13 cellular contexts compared by ENCODE assay signal in genomic region chr15:69996842-69997478, GRCh38.
DNase-seq lines count a peak whose midpoint lies in the region; ATAC-seq and TF ChIP-seq lines count a peak whose summit lies in the region.
"Had no signal": no experiment of that assay in that cellular context is flagged by ENCODE, and none has a peak within 500 bp of the region (broad histone marks: within the 10 kb centered on the region; RNA-seq: fewer than 3 reads in every experiment).

No MANE protein-coding gene starts in this region.

- H3K9me3 ChIP-seq in T-helper 17 cell (ENCODE audit: control insufficient read depth, low read length, poor library complexity, severe bottlenecking) = no peaks in the 10 kb centered on the region
- H3K9me3 ChIP-seq: heart left ventricle, vagina had no signal

- peaks cover 17% of the 10 kb centered on the region for H3K4me1 Mint-ChIP-seq in Calu3 (ENCODE audit: low read depth, unreplicated experiment)
- H3K4me1 Mint-ChIP-seq in T-helper 17 cell = peaks cover 9% of the 10 kb centered on the region
- H3K4me1 Mint-ChIP-seq: activated naive CD4-positive, alpha-beta T cell treated with anti-CD3 and anti-CD28 coated beads, Interleukin-2, amount 50 U/mL, for 24 hours had no signal

- H3K27me3 Mint-ChIP-seq in Calu3 (ENCODE audit: unreplicated experiment) = peaks cover 76% of the 10 kb centered on the region
- H3K27me3 Mint-ChIP-seq in T-helper 17 cell = peaks cover 11% of the 10 kb centered on the region
- H3K27me3 Mint-ChIP-seq: activated naive CD4-positive, alpha-beta T cell treated with anti-CD3 and anti-CD28 coated beads, Interleukin-2, amount 50 U/mL, for 24 hours had no signal

- no peak overlapping the region for H3K4me3 Mint-ChIP-seq in Calu3 (ENCODE audit: low read depth, unreplicated experiment)
- no peak overlapping the region for H3K4me3 Mint-ChIP-seq in T-helper 17 cell
- H3K4me3 Mint-ChIP-seq: activated naive CD4-positive, alpha-beta T cell treated with anti-CD3 and anti-CD28 coated beads, Interleukin-2, amount 50 U/mL, for 24 hours; naive thymus-derived CD4-positive, alpha-beta T cell had no signal

- H3K27ac Mint-ChIP-seq in Calu3 (ENCODE audit: unreplicated experiment) (peak overlapping the region; percentile 27), T-helper 17 cell (no peak overlapping the region)
- H3K27ac Mint-ChIP-seq: activated naive CD4-positive, alpha-beta T cell treated with anti-CD3 and anti-CD28 coated beads, Interleukin-2, amount 50 U/mL, for 24 hours had no signal

- no TSS peak for BruUV-seq in Calu3 (replicated peaks; lab: Mats Ljungman, UMichigan)

- no peak for ATAC-seq in HG03469 (IDR thresholded peaks at IDR 0.05; ENCODE audit: unreplicated experiment)
- no peak for ATAC-seq in T-helper 17 cell
- ATAC-seq in HG03354 (IDR thresholded peaks at IDR 0.05; ENCODE audit: poor library complexity, severe bottlenecking, unreplicated experiment) = no peak
- ATAC-seq: naive thymus-derived CD4-positive, alpha-beta T cell had no signal

- DNase-seq in Calu3 (peak; percentile 52), NCI-H146 (lab: John Stamatoyannopoulos, UW) (peak; percentile 87), NCI-H774 (lab: John Stamatoyannopoulos, UW) (peak; percentile 87), kidney tubule cell (ENCODE audit: low spot score) (peak; percentile 55), DMS79 (lab: John Stamatoyannopoulos, UW) (no peak), T-helper 17 cell (no peak)
- DNase-seq: GM23248; heart left ventricle; naive thymus-derived CD4-positive, alpha-beta T cell had no signal

- intact Hi-C loops in Calu3 (cut with micrococcal nuclease; ENCODE audit: unreplicated experiment) = no loop called here

- H3K36me3 Mint-ChIP-seq in Calu3 (ENCODE audit: insufficient read depth, unreplicated experiment) (no peaks in the 10 kb centered on the region), T-helper 17 cell (ENCODE audit: low read depth) (peaks cover 2% of the 10 kb centered on the region)
- H3K36me3 Mint-ChIP-seq: activated naive CD4-positive, alpha-beta T cell treated with anti-CD3 and anti-CD28 coated beads, Interleukin-2, amount 50 U/mL, for 24 hours; naive thymus-derived CD4-positive, alpha-beta T cell had no signal

- H3K9me3 Mint-ChIP-seq in Calu3 (ENCODE audit: low read depth, unreplicated experiment) = no peaks in the 10 kb centered on the region
- H3K9me3 Mint-ChIP-seq: activated naive CD4-positive, alpha-beta T cell treated with anti-CD3 and anti-CD28 coated beads, Interleukin-2, amount 50 U/mL, for 24 hours had no signal

- CTCF ChIA-PET in Calu3 (lab: Charles Lee) = interaction anchor here (0.6 to 1.2 kb wide), 3 partner anchors 13 to 315 kb away, joined by 3 read pairs; no protein-coding TSS in a partner anchor

- no peak for TF ChIP-seq CTCF in Calu3 (IDR thresholded peaks at IDR 0.05; ENCODE audit: unreplicated experiment)

Comparison
In these comparisons a context has a peak if more than half of its experiments do, and no peak if none do; other contexts are left out.
1. DNase-seq: peak in Calu3 (single experiment), NCI-H146 (single experiment), NCI-H774 (single experiment) and kidney tubule cell (single experiment); none in DMS79 (single experiment) and T-helper 17 cell (0 of 3).